In genomic region chr11:2385156-2386151, GRCh38 we compare ENCODE assay signal across 9 cellular contexts. TPM values are rescaled to one million over a fixed set of nuclear protein-coding genes. Genes with fewer than 3 reads are reported as not detected.
A peak's percentile ranks its signal among the peaks of the same experiment; 100 is the strongest.
DNase-seq lines count a peak whose midpoint lies in the region; ATAC-seq, FAIRE-seq and TF ChIP-seq lines count a peak whose summit lies in the region.
"Had no signal": no experiment of that assay in that cellular context is flagged by ENCODE, and none has a peak within 500 bp of the region (broad histone marks: within the 10 kb centered on the region; RNA-seq: fewer than 3 reads in every experiment).

No MANE protein-coding gene starts in this region.

- TF ChIP-seq CTCF in CD4-positive, alpha-beta T cell (IDR thresholded peaks at IDR 0.05): no peak
- TF ChIP-seq CTCF in lower lobe of right lung (IDR thresholded peaks at IDR 0.05): no peak
- TF ChIP-seq CTCF in adrenal gland (IDR thresholded peaks at IDR 0.05): no peak
- no peak for TF ChIP-seq CTCF in foreskin fibroblast (IDR thresholded peaks at IDR 0.05; ENCODE audit: low read depth, low read length)

- H3K4me1 Mint-ChIP-seq in CD4-positive, alpha-beta T cell (ENCODE audit: low read depth): peaks cover 76% of the 10 kb centered on the region

- peaks cover 19% of the 10 kb centered on the region for H3K36me3 Mint-ChIP-seq in CD4-positive, alpha-beta T cell (ENCODE audit: low read depth)

- no peaks in the 10 kb centered on the region for H3K9me3 Mint-ChIP-seq in CD4-positive, alpha-beta T cell

- H3K4me3 Mint-ChIP-seq in CD4-positive, alpha-beta T cell: peak overlapping the region; percentile 58

- no peaks in the 10 kb centered on the region for H3K27me3 ChIP-seq in CD4-positive, alpha-beta T cell (ENCODE audit: control insufficient read depth, insufficient read depth, low read length)
- no peaks in the 10 kb centered on the region for H3K27me3 ChIP-seq in NT2/D1 (ENCODE audit: insufficient read depth, insufficient read length)
- no peaks in the 10 kb centered on the region for H3K27me3 ChIP-seq in lower lobe of right lung (ENCODE audit: low read depth)
- no peaks in the 10 kb centered on the region for H3K27me3 ChIP-seq in adrenal gland

- POLR2A ChIA-PET in CD4-positive, alpha-beta T cell (lab: Charles Lee): interaction anchor here (2.3 to 3.5 kb wide), 2 partner anchors 8 to 15 kb away, joined by 20 to 47 read pairs; partner anchors contain the start of genes CD81 and TSSC4

- 82 to 84% (median 83%) methylated on average over 27 to 45 of the region's 48 CpGs for WGBS in adrenal gland, 4 donors

- no peak overlapping the region for H3K27ac ChIP-seq in CD4-positive, alpha-beta T cell (ENCODE audit: low read depth, low read length)
- H3K27ac ChIP-seq in lower lobe of right lung (peak overlapping the region; percentile 67), adrenal gland (peak overlapping the region in 1 of 5 donors; percentile 99)

- H3K4me1 ChIP-seq in NT2/D1 (ENCODE audit: insufficient read depth, insufficient read length) (peaks cover 40% of the 10 kb centered on the region), lower lobe of right lung (peaks cover 94% of the 10 kb centered on the region), adrenal gland (replicated peaks in 1 of 2) (peaks cover 4 to 91% of the 10 kb centered on the region in 2 donors)

- H3K27me3 Mint-ChIP-seq in CD4-positive, alpha-beta T cell: no peaks in the 10 kb centered on the region

- H3K27ac Mint-ChIP-seq in CD4-positive, alpha-beta T cell: peak overlapping the region; percentile 70

- peaks cover 90% of the 10 kb centered on the region for H3K36me3 ChIP-seq in NT2/D1 (ENCODE audit: insufficient read depth, insufficient read length, low read length)
- peaks cover 32% of the 10 kb centered on the region for H3K36me3 ChIP-seq in lower lobe of right lung
- peaks cover 0 to 2% of the 10 kb centered on the region in 2 donors for H3K36me3 ChIP-seq in adrenal gland (replicated peaks in 1 of 2)

- H3K9ac ChIP-seq in NT2/D1 (ENCODE audit: insufficient read length, low read depth): peak overlapping the region; percentile 46

- H3K9me3 ChIP-seq in CD4-positive, alpha-beta T cell (ENCODE audit: control insufficient read depth, low read length): no peaks in the 10 kb centered on the region
- H3K9me3 ChIP-seq in NT2/D1 (ENCODE audit: insufficient read depth, low read length): no peaks in the 10 kb centered on the region
- H3K9me3 ChIP-seq in lower lobe of right lung: no peaks in the 10 kb centered on the region
- no peaks in the 10 kb centered on the region for H3K9me3 ChIP-seq in adrenal gland (replicated peaks in 1 of 3)

- ATAC-seq in CD4-positive, alpha-beta T cell (ENCODE audit: poor library complexity): peak; percentile 9
- no peak for ATAC-seq in lower lobe of right lung

- no peak for DNase-seq in CD4-positive, alpha-beta T cell
- DNase-seq in GM19239 (ENCODE audit: insufficient read length, low spot score) (no peak), NT2/D1 (ENCODE audit: low read depth, low spot score) (no peak), lower lobe of right lung (no peak), DMS 273 (lab: John Stamatoyannopoulos, UW; ENCODE audit: unreplicated experiment) (no peak), adrenal gland (no peak), foreskin fibroblast (no peak), hippocampal formation (lab: John Stamatoyannopoulos, UW) (no peak)
- DNase-seq: NCI-H510A treated with DMSO at 0.1 percent for 48 hours had no signal

- TF ChIP-seq POLR2A in adrenal gland (IDR thresholded peaks at IDR 0.05): no peak

- FAIRE-seq in GM19239 (lab: Jason Lieb, UNC): peak; percentile 92

- no peak overlapping the region for H3K4me3 ChIP-seq in NT2/D1 (ENCODE audit: insufficient read length, low read depth)
- no peak overlapping the region for H3K4me3 ChIP-seq in lower lobe of right lung
- H3K4me3 ChIP-seq in adrenal gland: no peak overlapping the region
- H3K4me3 ChIP-seq in foreskin fibroblast (ENCODE audit: low read depth in 1 of 2, low read length in 2 of 2): no peak overlapping the region

- intact Hi-C loops in CD4-positive, alpha-beta T cell (cut with DNase I, micrococcal nuclease): no loop called here
- intact Hi-C loops in lower lobe of right lung (cut with DNase I): no loop called here
- intact Hi-C loops in adrenal gland (cut with DNase I): no loop called here

- CTCF ChIA-PET in CD4-positive, alpha-beta T cell (lab: Charles Lee): interaction anchor here (0.7 to 1.5 kb wide), 2 partner anchors 14 to 35 kb away, joined by 4 read pairs; partner anchors contain the start of gene TSSC4

RNA-seq across cellular contexts. Expression of gene CD81, which starts 8.3 kb away (rescaled TPM):
- 100 to 1,000 TPM; 181 to 183 TPM for total RNA-seq in CD4-positive, alpha-beta T cell
- total RNA-seq in lower lobe of right lung: 850 TPM
- 100 to 1,000 TPM; 193 to 444 (median 330) TPM for total RNA-seq in adrenal gland
- polyA plus RNA-seq in adrenal gland: 100 to 1,000 TPM; 147 to 360 (median 190) TPM

RNA-seq across cellular contexts. Expression of gene TSSC4, which starts 15.1 kb away (rescaled TPM):
- 10 to 100 TPM; 47.5 to 50.0 TPM for total RNA-seq in CD4-positive, alpha-beta T cell
- total RNA-seq in lower lobe of right lung (38.8 TPM), adrenal gland (10 to 100 TPM; 28.7 to 53.6 (median 35.2) TPM)
- 10 to 100 TPM in 2 of 3 donors, 1 to 10 TPM in 1; 3.4 to 94.6 (median 69.6) TPM for polyA plus RNA-seq in adrenal gland

RNA-seq across cellular contexts. Expression of gene TRPM5, which starts 58.9 kb away (rescaled TPM):
- 1 to 10 TPM in 1 of 2 experiments, under 1 TPM in 1; 0.91 to 1.3 TPM for total RNA-seq in CD4-positive, alpha-beta T cell
- not detected for total RNA-seq in lower lobe of right lung
- total RNA-seq in adrenal gland: 1 to 10 TPM in 3 of 8 donors, under 1 TPM in 5; 0.32 to 2.4 (median 0.83) TPM
- 1 to 10 TPM in 2 of 3 donors, not detected in 1; 3.0 to 7.4 TPM for polyA plus RNA-seq in adrenal gland

RNA-seq across cellular contexts. Expression of gene KCNQ1, which starts 59.4 kb away (rescaled TPM):
- 10 to 100 TPM; 31.3 to 33.1 TPM for total RNA-seq in CD4-positive, alpha-beta T cell
- 51.0 TPM for total RNA-seq in lower lobe of right lung
- total RNA-seq in adrenal gland: 100 to 1,000 TPM; 305 to 447 (median 355) TPM
- polyA plus RNA-seq in adrenal gland: 100 to 1,000 TPM; 158 to 231 (median 182) TPM
